Comparison of ENCODE assay signal across 17 cellular contexts in genomic region chr18:50428531-50429206, GRCh38. TPM values are rescaled to one million over a fixed set of nuclear protein-coding genes. Genes with fewer than 3 reads are reported as not detected.
DNase-seq lines count a peak whose midpoint lies in the region; ATAC-seq, FAIRE-seq and TF ChIP-seq lines count a peak whose summit lies in the region.
"Had no signal": no experiment of that assay in that cellular context is flagged by ENCODE, and none has a peak within 500 bp of the region (broad histone marks: within the 10 kb centered on the region; RNA-seq: fewer than 3 reads in every experiment).

No MANE protein-coding gene starts in this region.

- ATAC-seq in HCT116 (peak; percentile 46; the same call in 1 of the 2 replicates), K562 (no peak), left colon (peak; percentile 52), lower lobe of right lung (no peak)
- ATAC-seq: activated CD4-positive, alpha-beta T cell treated with anti-CD3 and anti-CD28 coated beads for 36 hours; activated T-cell treated with anti-CD3 and anti-CD28 coated beads, Interleukin-2, amount 50 U/mL, for 4 hours had no signal

- TF ChIP-seq CTCF in HCT116 (IDR thresholded peaks at IDR 0.05 in 2 of 3, conservative IDR thresholded peaks at IDR 0.05 in 1 of 3; ENCODE audit: borderline replicate concordance in 1 of 3, insufficient read depth in 1 of 3, low read depth in 2 of 3, low read length in 2 of 3) (no peak), K562 (IDR thresholded peaks at IDR 0.05 in 2 of 3, conservative IDR thresholded peaks at IDR 0.05 in 1 of 3; ENCODE audit: insufficient read depth in 2 of 3, low read depth in 1 of 3, low read length in 3 of 3) (no peak), lower lobe of right lung (IDR thresholded peaks at IDR 0.05) (no peak), thyroid gland (IDR thresholded peaks at IDR 0.05) (no peak)

- CTCF ChIA-PET in HCT116 (lab: Charles Lee) (interaction anchor here (0.9 to 1.9 kb wide), 8 partner anchors 9 to 918 kb away, joined by 3 to 21 read pairs (median 3); no protein-coding TSS in a partner anchor), K562 (lab: Yijun Ruan, JAX; ENCODE audit: low intra/inter-chr PET ratio) (interaction anchor here (0.6 kb wide), 1 partner anchor 564 kb away, joined by 3 read pairs; no protein-coding TSS in a partner anchor)

- peak overlapping the region; percentile 24 for H2AFZ ChIP-seq in HCT116 (ENCODE audit: low read depth, low read length, poor library complexity, severe bottlenecking)
- no peak overlapping the region for H2AFZ ChIP-seq in K562 (ENCODE audit: low read depth, low read length)
- H2AFZ ChIP-seq: PC-9 had no signal

- no peak overlapping the region for H3K27ac ChIP-seq in HCT116 (ENCODE audit: low read depth, low read length)
- no peak overlapping the region; the same call in 2 of the 3 replicates for H3K27ac ChIP-seq in K562 (ENCODE audit: extremely low read depth, low read depth, low read length)
- no peak overlapping the region for H3K27ac ChIP-seq in lower lobe of right lung
- H3K27ac ChIP-seq in thyroid gland, result no peak overlapping the region
- H3K27ac ChIP-seq: PC-9, sigmoid colon, SJSA1 had no signal

- intact Hi-C loops in HCT116 (cut with micrococcal nuclease), result loop anchor here (1.0 kb wide), 1 partner anchor 210 kb away; no protein-coding TSS in a partner anchor
- intact Hi-C loops in K562 (cut with micrococcal nuclease), result loop anchor here (5.0 kb wide), 3 partner anchors 71 to 566 kb away; partner anchors contain the start of gene CXXC1
- intact Hi-C loops in left colon (cut with DNase I, micrococcal nuclease), result no loop called here
- intact Hi-C loops in lower lobe of right lung (cut with DNase I), result no loop called here
- intact Hi-C loops in thyroid gland (cut with DNase I), result no loop called here

- H3K4me1 ChIP-seq in HCT116 (ENCODE audit: control insufficient read depth in 1 of 2, insufficient read depth in 2 of 2, low read length in 2 of 2), result no peaks in the 10 kb centered on the region
- H3K4me1 ChIP-seq in K562 (replicated peaks in 1 of 2; ENCODE audit: control insufficient read depth in 2 of 2, insufficient read depth in 2 of 2, low read length in 2 of 2), result peaks cover 0 to 16% of the 10 kb centered on the region in 2 experiments; a peak in 3 of 5 replicates
- no peaks in the 10 kb centered on the region for H3K4me1 ChIP-seq in lower lobe of right lung
- no peaks in the 10 kb centered on the region for H3K4me1 ChIP-seq in thyroid gland
- H3K4me1 ChIP-seq: Caco-2, sigmoid colon, SJSA1 had no signal

- H3K4me3 ChIP-seq in HCT116 (replicated peaks in 1 of 2; ENCODE audit: low read depth in 1 of 2, low read length in 2 of 2) (no peak overlapping the region), K562 (no peak overlapping the region), lower lobe of right lung (no peak overlapping the region), thyroid gland (replicated peaks in 1 of 3) (no peak overlapping the region)
- H3K4me3 ChIP-seq: PC-9, sigmoid colon, SJSA1 had no signal

- no peaks in the 10 kb centered on the region for H3K9me1 ChIP-seq in K562 (ENCODE audit: control insufficient read depth, insufficient read depth, low read length)

- POLR2A ChIA-PET in HCT116 (lab: Charles Lee), result no interaction called here
- POLR2A ChIA-PET in K562 (lab: Yijun Ruan, JAX), result no interaction called here

- WGBS in K562 (ENCODE audit: insufficient coverage, low coverage, missing lambda C conversion rate), result 85% methylated on average over 2 of the region's 3 CpGs
- WGBS in thyroid gland, 2 donors, result 77 to 90% methylated on average over 3 of the region's 3 CpGs

- DNase-seq in GF-D8 (lab: John Stamatoyannopoulos, UW) (peak; percentile 52), HCT116 (ENCODE audit: low read depth, low spot score) (no peak), K562 (ENCODE audit: extremely low read depth in 1 of 4, low spot score in 3 of 4) (peak in 1 of 4 experiments; percentile 7), left colon (no peak), lower lobe of right lung (no peak), thyroid gland (no peak), NCI-H1105 treated with DMSO at 0.1 percent for 48 hours (lab: John Stamatoyannopoulos, UW) (no peak)
- DNase-seq: activated CD4-positive, alpha-beta T cell treated with anti-CD3 and anti-CD28 coated beads for 36 hours; activated naive CD4-positive, alpha-beta T cell; activated T-cell treated with anti-CD3 and anti-CD28 coated beads, Interleukin-2, amount 50 U/mL, for 4 hours; amniotic stem cell; H9; hippocampal formation; PC-9; sigmoid colon had no signal

- H3K36me3 ChIP-seq in HCT116 (ENCODE audit: control insufficient read depth in 1 of 2, insufficient read depth in 2 of 2, low read length in 2 of 2) (no peaks in the 10 kb centered on the region), K562 (ENCODE audit: control insufficient read depth, insufficient read depth, low read length) (no peaks in the 10 kb centered on the region), lower lobe of right lung (no peaks in the 10 kb centered on the region), thyroid gland (no peaks in the 10 kb centered on the region)
- H3K36me3 ChIP-seq: sigmoid colon, SJSA1 had no signal

- TF ChIP-seq POLR2A in HCT116 (IDR thresholded peaks at IDR 0.05; ENCODE audit: borderline replicate concordance, extremely low read depth, insufficient read depth, insufficient read length), result no peak
- no peak for TF ChIP-seq POLR2A in K562 (conservative IDR thresholded peaks at IDR 0.05)
- no peak for TF ChIP-seq POLR2A in thyroid gland (IDR thresholded peaks at IDR 0.05)

- TF ChIP-seq EP300 in K562 (IDR thresholded peaks at IDR 0.05; ENCODE audit: low read length), result no peak

- H3K4me2 ChIP-seq in HCT116 (ENCODE audit: low read length), result no peak overlapping the region
- no peak overlapping the region for H3K4me2 ChIP-seq in K562 (ENCODE audit: insufficient read depth, low read length)
- H3K4me2 ChIP-seq: PC-9 had no signal

- RAD21 ChIA-PET in HCT116 (lab: Charles Lee; ENCODE audit: low non-redundant PET in 1 of 2, low total read pairs in 2 of 2, uncharacterized antibody in 2 of 2, unreplicated experiment in 2 of 2), result no interaction called here

- in situ Hi-C loops in K562 (cut with MboI), result no loop called here

- no peaks in the 10 kb centered on the region for H3K79me2 ChIP-seq in HCT116 (ENCODE audit: insufficient read depth, low read length)
- no peaks in the 10 kb centered on the region for H3K79me2 ChIP-seq in K562 (ENCODE audit: control insufficient read depth, insufficient read depth, low read length)

- H3K9ac ChIP-seq in HCT116 (ENCODE audit: low read length) (no peak overlapping the region), K562 (ENCODE audit: insufficient read depth in 1 of 2, low read depth in 2 of 2, low read length in 2 of 2) (no peak overlapping the region)

- H3K27me3 ChIP-seq in HCT116 (ENCODE audit: insufficient read depth, low read length) (no peaks in the 10 kb centered on the region), K562 (ENCODE audit: control insufficient read depth in 2 of 2, insufficient read depth in 2 of 2, low read length in 2 of 2) (no peaks in the 10 kb centered on the region), lower lobe of right lung (ENCODE audit: low read depth) (no peaks in the 10 kb centered on the region), thyroid gland (no peaks in the 10 kb centered on the region)
- H3K27me3 ChIP-seq: sigmoid colon had no signal

- TF ChIP-seq RAD21 in HCT116 (IDR thresholded peaks at IDR 0.05; ENCODE audit: low read depth), result no peak
- no peak for TF ChIP-seq RAD21 in K562 (CRISPR knock-in tag; conservative IDR thresholded peaks at IDR 0.05 in 1 of 2, IDR thresholded peaks at IDR 0.05 in 1 of 2)

- peak; percentile 32 for FAIRE-seq in K562 (lab: Jason Lieb, UNC)

- H3K9me3 ChIP-seq in HCT116 (ENCODE audit: control insufficient read depth in 1 of 2, insufficient read depth in 1 of 2, low read depth in 1 of 2, low read length in 2 of 2) (no peaks in the 10 kb centered on the region), K562 (replicated peaks; ENCODE audit: control insufficient read depth, insufficient read depth, low read depth, low read length) (peaks cover 19% of the 10 kb centered on the region), lower lobe of right lung (peaks cover 9% of the 10 kb centered on the region), thyroid gland (no peaks in the 10 kb centered on the region)

- no TSS peak for BruUV-seq in HCT116 (replicated peaks; lab: Mats Ljungman, UMichigan)
- BruUV-seq in K562 (replicated peaks; lab: Mats Ljungman, UMichigan), result no TSS peak

- H4K20me1 ChIP-seq in HCT116 (ENCODE audit: insufficient read depth) (no peaks in the 10 kb centered on the region), K562 (replicated peaks; ENCODE audit: control insufficient read depth, insufficient read depth, low read length) (no peaks in the 10 kb centered on the region)

- no peaks in the 10 kb centered on the region for H3K9me2 ChIP-seq in HCT116 (ENCODE audit: insufficient read depth)

TF ChIP-seq in HCT116, 20 proteins besides CTCF, POLR2A, EP300 and RAD21 (continues in another document):
- TF ChIP-seq JUND (IDR thresholded peaks at IDR 0.05) (no peak), EZH2phosphoT487 (IDR thresholded peaks at IDR 0.05; ENCODE audit: borderline replicate concordance) (no peak), ZFX (IDR thresholded peaks at IDR 0.05) (no peak)

TF ChIP-seq in K562, 482 proteins besides CTCF, POLR2A, EP300 and RAD21 (continues in another document):
- TF ChIP-seq ZNF408 (CRISPR knock-in tag; IDR thresholded peaks at IDR 0.05; ENCODE audit: low read depth) (no peak), SIN3B (IDR thresholded peaks at IDR 0.05; ENCODE audit: low read depth) (no peak), CHCHD3 (CRISPR knock-in tag; IDR thresholded peaks at IDR 0.05) (no peak)

RNA-seq across cellular contexts. Expression of gene SKA1, which starts 53.8 kb away (rescaled TPM):
- total RNA-seq in HCT116 (2021; ENCODE audit: unreplicated experiment) (34.5 TPM), K562 (2014; rRNA removed) (36.9 and 39.6 TPM in 2 replicates), K562 (2014; rRNA removed; fragmentation: Illumina TruSeq; extraction: Trizol) (54.6 and 55.8 TPM in 2 replicates), K562 (2015; rRNA removed; fragmentation: Illumina TruSeq; extraction: Trizol) (43.9 and 53.2 TPM in 2 replicates), K562 (2021) (38.1 and 41.2 TPM in 2 replicates), left colon (1 to 10 TPM; 1.0 to 3.8 TPM), lower lobe of right lung (1.2 TPM), thyroid gland (under 1 TPM in 1 of 4 donors, not detected in 3; 0.45 TPM)
- polyA plus RNA-seq in HCT116 (2012), result 13.5 and 21.1 TPM in 2 replicates
- 5.8 and 8.5 TPM in 2 replicates for total RNA-seq in K562 (2011; cell fraction: chromatin; rRNA removed; ENCODE audit: low replicate concordance)
- 5.0 and 7.0 TPM in 2 replicates for total RNA-seq in K562 (2011; cell fraction: nucleolus; rRNA removed)
- total RNA-seq in K562 (2011; cell fraction: nucleoplasm; rRNA removed), result 10.0 and 15.3 TPM in 2 replicates
- polyA plus RNA-seq in K562 (2011; rRNA removed) (25.7 and 33.6 TPM in 2 replicates), K562 (2014; fragmentation: Illumina TruSeq; extraction: Trizol) (47.7 and 67.2 TPM in 2 replicates), K562 (2014; fragmentation: Nextera tagmentation; extraction: Ambion mirVana) (10 to 100 TPM; 27.8 to 42.6 TPM), K562 (2014; rRNA removed) (41.9 and 46.0 TPM in 2 replicates)
- polyA plus RNA-seq in K562 (2011; cell fraction: cytosol; rRNA removed), result 18.3 and 21.5 TPM in 2 replicates
- polyA plus RNA-seq in K562 (2011; cell fraction: nucleus; rRNA removed), result 6.0 and 6.8 TPM in 2 replicates
- 24.3 and 33.4 TPM in 2 replicates for polyA plus RNA-seq in K562 (2012)
- polyA minus RNA-seq in K562 (2011; rRNA and poly(A)+ RNA removed), result 39.3 and 41.4 TPM in 2 replicates
- 16.5 and 21.8 TPM in 2 replicates for polyA minus RNA-seq in K562 (2011; cell fraction: cytosol; rRNA and poly(A)+ RNA removed)
- polyA minus RNA-seq in K562 (2011; cell fraction: nucleus; rRNA and poly(A)+ RNA removed), result 4.4 and 9.2 TPM in 2 replicates

Comparison
In these comparisons a context has a peak if more than half of its experiments do, and no peak if none do; other contexts are left out.
1. ATAC-seq: peak in HCT116 (single experiment) and left colon (single experiment); none in K562 (single experiment) and lower lobe of right lung (0 of 2).
2. intact Hi-C loops: an anchor here in HCT116 (1.0 kb wide) and K562 (5.0 kb wide); none called in left colon, lower lobe of right lung and thyroid gland.